18 cellular contexts compared by ENCODE assay signal in the genomic region with DNA sequence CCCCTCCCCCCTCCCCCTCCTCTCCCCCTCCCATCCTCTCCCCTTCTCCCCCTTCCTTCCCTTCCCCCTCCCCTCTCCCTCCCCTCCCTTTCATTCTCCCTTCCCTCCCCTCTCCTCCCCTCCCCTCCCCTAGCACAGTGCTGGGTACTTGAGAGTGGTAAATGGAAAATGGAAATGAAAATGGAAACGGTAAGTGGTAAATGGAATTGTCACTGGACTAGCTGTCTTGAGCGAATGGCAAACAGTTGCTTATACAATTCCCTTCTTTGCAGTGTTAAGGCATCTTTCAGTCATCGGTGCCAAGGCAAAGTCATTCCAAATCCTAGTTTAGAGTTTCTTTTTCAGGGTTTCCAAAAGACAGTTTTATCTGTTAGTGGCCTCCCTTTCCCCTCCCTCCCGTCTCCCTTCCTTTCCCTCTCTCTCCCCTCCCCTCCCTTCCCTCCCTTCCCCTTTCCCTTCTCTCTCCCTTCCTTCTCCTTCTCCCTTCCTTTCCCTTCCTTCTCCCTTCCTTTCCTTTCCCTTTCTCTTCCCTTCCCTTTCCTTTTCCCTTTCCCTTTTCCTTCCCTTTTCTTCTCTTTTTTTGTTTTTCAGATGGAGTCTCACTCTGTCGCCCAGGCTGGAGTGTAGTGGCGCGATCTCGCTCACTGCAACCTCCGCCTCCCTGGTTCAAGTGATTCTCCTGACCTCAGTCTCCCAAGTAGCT. TPM values are rescaled to one million over a fixed set of nuclear protein-coding genes. Genes with fewer than 3 reads are reported as not detected.
DNase-seq lines count a peak whose midpoint lies in the region; ATAC-seq and TF ChIP-seq lines count a peak whose summit lies in the region.
"Had no signal": no experiment of that assay in that cellular context is flagged by ENCODE, and none has a peak within 500 bp of the region (broad histone marks: within the 10 kb centered on the region; RNA-seq: fewer than 3 reads in every experiment).

No MANE protein-coding gene starts in this region.

- H3K27ac ChIP-seq in IMR-90 (ENCODE audit: insufficient read depth, low read length): no peak overlapping the region

- H3K4me1 Mint-ChIP-seq in activated CD4-positive, alpha-beta T cell treated with anti-CD3 and anti-CD28 coated beads, Interleukin-2, amount 10 ng/mL, durations not matched to agents 24 days and 14 days: peaks cover 53% of the 10 kb centered on the region
- H3K4me1 Mint-ChIP-seq in activated T-helper 1 cell treated with anti-CD3 and anti-CD28 coated beads, Interleukin-12 subunit alpha, Interleukin-12 subunit beta, Interleukin-2, Interleukin-4 antibody, amounts not matched to agents 30 ng/mL and 10 ng/mL and 1 ng/mL, durations not matched to agents 14 hours and 24 hours and 36 hours (ENCODE audit: low read depth): peaks cover 72% of the 10 kb centered on the region

- no peaks in the 10 kb centered on the region for H3K9me3 ChIP-seq in IMR-90 (ENCODE audit: control insufficient read depth, insufficient read depth, low read length)

- in situ Hi-C loops in IMR-90 (cut with MboI; ENCODE audit: low sequenced_read_pairs): loop anchor here (5.0 to 10.0 kb wide), 3 partner anchors 70 to 373 kb away; no protein-coding TSS in a partner anchor

- H3K9ac ChIP-seq in IMR-90 (ENCODE audit: low read depth, low read length): no peak overlapping the region

- peaks cover 32% of the 10 kb centered on the region for H3K36me3 Mint-ChIP-seq in activated CD4-positive, alpha-beta T cell treated with anti-CD3 and anti-CD28 coated beads, Interleukin-2, amount 10 ng/mL, durations not matched to agents 24 days and 14 days (ENCODE audit: low read depth)
- peaks cover 30% of the 10 kb centered on the region for H3K36me3 Mint-ChIP-seq in activated T-helper 1 cell treated with anti-CD3 and anti-CD28 coated beads, Interleukin-12 subunit alpha, Interleukin-12 subunit beta, Interleukin-2, Interleukin-4 antibody, amounts not matched to agents 30 ng/mL and 10 ng/mL and 1 ng/mL, durations not matched to agents 14 hours and 24 hours and 36 hours (ENCODE audit: low read depth)
- H3K36me3 Mint-ChIP-seq: CD4-positive, CD25-positive, alpha-beta regulatory T cell had no signal

- BruUV-seq in IMR-90 (replicated peaks; lab: Mats Ljungman, UMichigan): no TSS peak

- peak overlapping the region; percentile 70 for H3K27ac Mint-ChIP-seq in activated CD4-positive, alpha-beta T cell treated with anti-CD3 and anti-CD28 coated beads, Interleukin-2, amount 10 ng/mL, durations not matched to agents 24 days and 14 days
- H3K27ac Mint-ChIP-seq in activated T-helper 1 cell treated with anti-CD3 and anti-CD28 coated beads, Interleukin-12 subunit alpha, Interleukin-12 subunit beta, Interleukin-2, Interleukin-4 antibody, amounts not matched to agents 30 ng/mL and 10 ng/mL and 1 ng/mL, durations not matched to agents 14 hours and 24 hours and 36 hours: peak overlapping the region; percentile 74
- H3K27ac Mint-ChIP-seq: B cell had no signal

- intact Hi-C loops in activated CD4-positive, alpha-beta T cell treated with anti-CD3 and anti-CD28 coated beads, Interleukin-2, amount 10 ng/mL, durations not matched to agents 24 days and 14 days (cut with micrococcal nuclease): loop anchor here (5.0 kb wide), 1 partner anchor 365 kb away; no protein-coding TSS in a partner anchor
- intact Hi-C loops in IMR-90 (cut with micrococcal nuclease): loop anchor here (5.0 to 10.0 kb wide), 3 partner anchors 225 to 610 kb away; no protein-coding TSS in a partner anchor
- intact Hi-C loops in activated T-helper 1 cell treated with anti-CD3 and anti-CD28 coated beads, Interleukin-12 subunit alpha, Interleukin-12 subunit beta, Interleukin-2, Interleukin-4 antibody, amounts not matched to agents 30 ng/mL and 10 ng/mL and 1 ng/mL, durations not matched to agents 14 hours and 24 hours and 36 hours (cut with micrococcal nuclease): no loop called here
- intact Hi-C loops in posterior cingulate gyrus (cut with DNase I): loop anchor here (5.0 to 10.0 kb wide), 2 partner anchors 230 to 363 kb away; no protein-coding TSS in a partner anchor

- dilution Hi-C loops in IMR-90 (cut with HindIII; ENCODE audit: low sequenced_read_pairs, unreplicated experiment): no loop called here

- H4K5ac ChIP-seq in IMR-90 (ENCODE audit: low read depth, low read length): no peak overlapping the region

- no peak overlapping the region for H2AK9ac ChIP-seq in IMR-90 (replicated peaks; ENCODE audit: low read depth, low read length, poor library complexity)

- H3K9me1 ChIP-seq in IMR-90 (ENCODE audit: insufficient read depth, low read length): peaks cover 21% of the 10 kb centered on the region

- H4K91ac ChIP-seq in IMR-90 (ENCODE audit: insufficient read depth, low read depth, low read length): no peak overlapping the region

- H2BK20ac ChIP-seq in IMR-90 (ENCODE audit: low read depth, low read length): no peak overlapping the region

- H3K4me1 ChIP-seq in IMR-90 (ENCODE audit: control insufficient read depth, insufficient read depth, low read length): peaks cover 16% of the 10 kb centered on the region

- H2AFZ ChIP-seq in IMR-90 (replicated peaks; ENCODE audit: low read length, poor library complexity): no peak overlapping the region

- H3K79me1 ChIP-seq in IMR-90 (ENCODE audit: low read depth in 1 of 2, low read length in 2 of 2): peaks cover 21 to 53% of the 10 kb centered on the region in 2 experiments

- H3K4me3 ChIP-seq in IMR-90 (ENCODE audit: insufficient read depth, low read depth, low read length): no peak overlapping the region

- H3K4ac ChIP-seq in IMR-90 (ENCODE audit: low read depth, low read length): no peak overlapping the region

- no peak overlapping the region for H2BK15ac ChIP-seq in IMR-90 (ENCODE audit: low read depth, low read length)

- peak overlapping the region in 1 of 2 experiments; percentile 6; a peak in 3 of 4 replicates for H4K8ac ChIP-seq in IMR-90 (ENCODE audit: low read depth in 2 of 2, low read length in 2 of 2)

- 0 out of 2 replicates have a peak overlapping the region, but pooled peaks have one; percentile 45 for H2AK5ac ChIP-seq in IMR-90 (ENCODE audit: low read depth, low read length)

- CTCF ChIA-PET in IMR-90 (lab: Yijun Ruan, JAX): interaction anchor here (0.6 kb wide), 1 partner anchor 413 kb away, joined by 4 read pairs; no protein-coding TSS in a partner anchor

- H3K4me2 ChIP-seq in IMR-90 (ENCODE audit: low read depth, low read length): no peak overlapping the region

- H3K27me3 ChIP-seq in IMR-90 (ENCODE audit: control insufficient read depth, insufficient read depth, low read length): no peaks in the 10 kb centered on the region

- H4K20me1 ChIP-seq in IMR-90 (ENCODE audit: insufficient read depth, low read length): no peaks in the 10 kb centered on the region

- no peak overlapping the region for H3K4me3 Mint-ChIP-seq in activated CD4-positive, alpha-beta T cell treated with anti-CD3 and anti-CD28 coated beads, Interleukin-2, amount 10 ng/mL, durations not matched to agents 24 days and 14 days
- no peak overlapping the region for H3K4me3 Mint-ChIP-seq in activated T-helper 1 cell treated with anti-CD3 and anti-CD28 coated beads, Interleukin-12 subunit alpha, Interleukin-12 subunit beta, Interleukin-2, Interleukin-4 antibody, amounts not matched to agents 30 ng/mL and 10 ng/mL and 1 ng/mL, durations not matched to agents 14 hours and 24 hours and 36 hours

- H3K9me3 Mint-ChIP-seq in activated CD4-positive, alpha-beta T cell treated with anti-CD3 and anti-CD28 coated beads, Interleukin-2, amount 10 ng/mL, durations not matched to agents 24 days and 14 days: no peaks in the 10 kb centered on the region
- no peaks in the 10 kb centered on the region for H3K9me3 Mint-ChIP-seq in activated T-helper 1 cell treated with anti-CD3 and anti-CD28 coated beads, Interleukin-12 subunit alpha, Interleukin-12 subunit beta, Interleukin-2, Interleukin-4 antibody, amounts not matched to agents 30 ng/mL and 10 ng/mL and 1 ng/mL, durations not matched to agents 14 hours and 24 hours and 36 hours
- H3K9me3 Mint-ChIP-seq: CD4-positive, CD25-positive, alpha-beta regulatory T cell had no signal

- H3K27me3 Mint-ChIP-seq in activated CD4-positive, alpha-beta T cell treated with anti-CD3 and anti-CD28 coated beads, Interleukin-2, amount 10 ng/mL, durations not matched to agents 24 days and 14 days: no peaks in the 10 kb centered on the region
- H3K27me3 Mint-ChIP-seq in activated T-helper 1 cell treated with anti-CD3 and anti-CD28 coated beads, Interleukin-12 subunit alpha, Interleukin-12 subunit beta, Interleukin-2, Interleukin-4 antibody, amounts not matched to agents 30 ng/mL and 10 ng/mL and 1 ng/mL, durations not matched to agents 14 hours and 24 hours and 36 hours (ENCODE audit: insufficient read depth): no peaks in the 10 kb centered on the region
- H3K27me3 Mint-ChIP-seq: B cell; CD4-positive, CD25-positive, alpha-beta regulatory T cell had no signal

- no peak overlapping the region for H3K23ac ChIP-seq in IMR-90 (ENCODE audit: low read depth, low read length)

- H2BK120ac ChIP-seq in IMR-90 (ENCODE audit: low read depth, low read length): peak overlapping the region; percentile 37; the same call in 1 of the 2 replicates

- ATAC-seq in IMR-90 (ENCODE audit: low read depth): no peak
- ATAC-seq in GM19351 (IDR thresholded peaks at IDR 0.05; ENCODE audit: unreplicated experiment): no peak

- no peak overlapping the region for H2BK5ac ChIP-seq in IMR-90 (ENCODE audit: low read depth, low read length, poor library complexity, severe bottlenecking)

- no peak overlapping the region for H3K56ac ChIP-seq in IMR-90 (ENCODE audit: extremely low read depth, insufficient read depth, low read length)

- H3K18ac ChIP-seq in IMR-90 (ENCODE audit: low read depth, low read length): no peak overlapping the region

- H3K36me3 ChIP-seq in IMR-90 (ENCODE audit: control insufficient read depth, insufficient read depth, low read length): peaks cover 1% of the 10 kb centered on the region; the same call in 1 of the 2 replicates

- 100% methylated on average over 2 of the region's 9 CpGs; no CpG with 5 or more reads in 1 of the 2 experiments for WGBS in IMR-90 (ENCODE audit: extremely low coverage in 2 of 2, insufficient read length in 1 of 2), 2 experiments

- no peak for TF ChIP-seq POLR2A in IMR-90 (IDR thresholded peaks at IDR 0.05; ENCODE audit: low read depth, low read length)

- POLR2A ChIA-PET in IMR-90 (lab: Charles Lee; ENCODE audit: unreplicated experiment): no interaction called here

- TF ChIP-seq RAD21 in IMR-90 (IDR thresholded peaks at IDR 0.05; ENCODE audit: low read length): no peak

- H3K14ac ChIP-seq in IMR-90 (replicated peaks; ENCODE audit: low read depth, low read length): no peak overlapping the region

- no peak for DNase-seq in activated CD4-positive, alpha-beta T cell treated with anti-CD3 and anti-CD28 coated beads, Interleukin-2, amount 10 ng/mL, durations not matched to agents 24 days and 14 days
- no peak for DNase-seq in activated CD4-positive, alpha-beta T cell treated with anti-CD3 and anti-CD28 coated beads, Interleukin-2, amount 50 U/mL, for 4 hours
- DNase-seq in IMR-90 (no peak), posterior cingulate gyrus (no peak), RKO (ENCODE audit: low spot score) (no peak)
- DNase-seq in activated T-helper 1 cell treated with anti-CD3 and anti-CD28 coated beads, Interleukin-12 subunit alpha, Interleukin-12 subunit beta, Interleukin-2, Interleukin-4 antibody, amounts not matched to agents 30 ng/mL and 10 ng/mL and 1 ng/mL, durations not matched to agents 14 hours and 24 hours and 36 hours (ENCODE audit: low spot score): no peak
- DNase-seq: CD4-positive, CD25-positive, alpha-beta regulatory T cell; EL; GF-D8; MV-4-11; NCI-H1436; NCI-H187 treated with DMSO at 0.1 percent for 48 hours; NCI-H2107; NCI-H510A; NCI-H748 treated with DMSO at 0.1 percent for 48 hours; T-helper 1 cell had no signal

- TF ChIP-seq CTCF in IMR-90 (conservative IDR thresholded peaks at IDR 0.05; ENCODE audit: low read depth, low read length): no peak

RNA-seq across cellular contexts. Expression of a gene that starts 47.3 kb away (rescaled TPM):
- 117 TPM in 2 replicates for total RNA-seq in activated CD4-positive, alpha-beta T cell treated with anti-CD3 and anti-CD28 coated beads, Interleukin-2, amount 10 ng/mL, durations not matched to agents 24 days and 14 days
- 6.1 and 7.2 TPM in 2 replicates for total RNA-seq in IMR-90 (2012; rRNA removed)
- 7.1 and 9.2 TPM in 2 replicates for polyA plus RNA-seq in IMR-90 (2012; rRNA removed)
- 3.9 and 6.4 TPM in 2 replicates for polyA plus RNA-seq in IMR-90 (2012; cell fraction: cytosol; rRNA removed)
- 26.9 and 28.8 TPM in 2 replicates for polyA plus RNA-seq in IMR-90 (2012; cell fraction: nucleus; rRNA removed; ENCODE audit: low replicate concordance)
- total RNA-seq in activated T-helper 1 cell treated with anti-CD3 and anti-CD28 coated beads, Interleukin-12 subunit alpha, Interleukin-12 subunit beta, Interleukin-2, Interleukin-4 antibody, amounts not matched to agents 30 ng/mL and 10 ng/mL and 1 ng/mL, durations not matched to agents 14 hours and 24 hours and 36 hours: 154 and 155 TPM in 2 replicates

Comparison
In these comparisons a context has a peak if more than half of its experiments do, and no peak if none do; other contexts are left out.
1. RNA of a gene that starts 47.3 kb away (total RNA-seq): 154 to 155 TPM in activated T-helper 1 cell treated with anti-CD3 and anti-CD28 coated beads, Interleukin-12 subunit alpha, Interleukin-12 subunit beta, Interleukin-2, Interleukin-4 antibody, amounts not matched to agents 30 ng/mL and 10 ng/mL and 1 ng/mL, durations not matched to agents 14 hours and 24 hours and 36 hours and 117 TPM in activated CD4-positive, alpha-beta T cell treated with anti-CD3 and anti-CD28 coated beads, Interleukin-2, amount 10 ng/mL, durations not matched to agents 24 days and 14 days; 6.1 to 7.2 TPM in IMR-90; every median in the first group is over 10 times any median in the second.